Comparison of ENCODE assay signal across 8 cellular contexts in the genomic region with DNA sequence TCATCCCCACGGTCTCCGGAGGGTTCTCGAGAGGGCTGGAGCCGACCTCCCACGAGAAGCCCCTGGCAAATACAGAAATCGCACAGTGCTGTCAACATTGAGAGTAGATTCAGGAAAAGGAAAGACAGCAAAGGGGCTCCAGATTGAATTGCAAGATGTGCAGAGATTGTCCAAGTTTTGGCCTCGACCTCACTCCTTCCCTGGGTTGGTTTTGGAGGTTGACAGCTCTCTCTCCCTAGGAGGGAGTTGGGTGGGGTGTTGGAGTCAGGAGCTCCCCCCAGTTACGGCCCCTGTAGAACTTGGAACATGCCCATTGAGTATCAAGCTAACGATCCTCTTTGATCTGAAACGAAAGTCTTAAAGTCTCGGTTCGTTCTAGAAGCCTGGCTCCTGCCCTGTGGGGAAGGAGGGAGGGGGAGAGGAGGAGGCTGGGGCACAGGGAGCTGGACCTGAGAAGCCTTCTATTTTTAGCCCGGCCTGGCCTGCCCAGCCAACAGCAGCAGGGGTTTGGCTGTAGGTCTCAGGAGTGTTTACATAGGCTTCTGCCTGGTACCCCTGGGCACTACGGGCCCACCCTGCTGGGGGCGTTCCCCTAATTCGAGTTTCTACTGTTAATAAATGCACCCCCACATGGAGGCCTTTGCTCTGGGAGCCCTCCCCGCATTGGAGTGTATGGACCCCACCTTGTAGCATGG.
A peak's percentile ranks its signal among the peaks of the same experiment; 100 is the strongest.
DNase-seq lines count a peak whose midpoint lies in the region; ATAC-seq lines count a peak whose summit lies in the region.

No MANE protein-coding gene starts in this region.

- no peak overlapping the region for H3K9ac ChIP-seq in HUES48 (ENCODE audit: low read depth, low read length)
- H3K9ac ChIP-seq in subcutaneous abdominal adipose tissue (ENCODE audit: low read length in 5 of 5), result no peak overlapping the region

- peak overlapping the region; percentile 58 for H3K4me3 ChIP-seq in HUES48 (ENCODE audit: low read depth, low read length)
- peak overlapping the region; percentile 40 to 64 (median 55) for H3K4me3 ChIP-seq in subcutaneous abdominal adipose tissue (ENCODE audit: low read depth in 1 of 5, low read length in 5 of 5)

- H3K36me3 ChIP-seq in HUES48 (ENCODE audit: control insufficient read depth, insufficient read depth, low read length), result no peaks in the 10 kb centered on the region
- no peaks in the 10 kb centered on the region for H3K36me3 ChIP-seq in subcutaneous abdominal adipose tissue (ENCODE audit: control insufficient read depth in 5 of 5, insufficient read depth in 5 of 5, low read length in 5 of 5)

- no peaks in the 10 kb centered on the region for H3K9me3 ChIP-seq in HUES48 (ENCODE audit: control insufficient read depth, insufficient read depth, low read length)
- H3K9me3 ChIP-seq in subcutaneous abdominal adipose tissue (ENCODE audit: control insufficient read depth in 5 of 5, low read length in 5 of 5), result no peaks in the 10 kb centered on the region

- H3K27me3 ChIP-seq in HUES48 (ENCODE audit: control insufficient read depth, insufficient read depth, low read length), result peaks cover 100% of the 10 kb centered on the region
- no peaks in the 10 kb centered on the region for H3K27me3 ChIP-seq in layer of hippocampus (ENCODE audit: control insufficient read depth, insufficient read depth, low read length)
- peaks cover 0 to 21% (median 8%) of the 10 kb centered on the region in 5 donors for H3K27me3 ChIP-seq in subcutaneous abdominal adipose tissue (ENCODE audit: control insufficient read depth in 5 of 5, insufficient read depth in 4 of 5, low read length in 5 of 5)

- H3K27ac ChIP-seq in HUES48 (ENCODE audit: low read depth, low read length), result no peak overlapping the region
- peak overlapping the region; percentile 49 for H3K27ac ChIP-seq in layer of hippocampus (ENCODE audit: low read depth, low read length)
- no peak overlapping the region for H3K27ac ChIP-seq in subcutaneous abdominal adipose tissue (ENCODE audit: low read depth, low read length)

- H3K4me1 ChIP-seq in HUES48 (ENCODE audit: control insufficient read depth, insufficient read depth, low read length) (peaks cover 7% of the 10 kb centered on the region), subcutaneous abdominal adipose tissue (ENCODE audit: control insufficient read depth in 5 of 5, insufficient read depth in 5 of 5, low read length in 5 of 5) (peaks cover 0 to 19% (median 16%) of the 10 kb centered on the region in 5 donors)

- no peak for ATAC-seq in HG03571 (IDR thresholded peaks at IDR 0.05; ENCODE audit: unreplicated experiment)
- ATAC-seq in GM18511 (IDR thresholded peaks at IDR 0.05; ENCODE audit: unreplicated experiment), result no peak
- no peak for ATAC-seq in HG03439 (IDR thresholded peaks at IDR 0.05; ENCODE audit: unreplicated experiment)

- DNase-seq in cerebellar nuclear complex (lab: John Stamatoyannopoulos, UW) (peak; percentile 23 to 51), UCSD-AML1 (lab: John Stamatoyannopoulos, UW; ENCODE audit: unreplicated experiment) (no peak)
